Comparison of ENCODE assay signal across 19 cellular contexts in genomic region chr10:31149835-31150512, GRCh38.
"Had no signal": no experiment of that assay in that cellular context is flagged by ENCODE, and none has a peak within 500 bp of the region (broad histone marks: within the 10 kb centered on the region; RNA-seq: fewer than 3 reads in every experiment).

No MANE protein-coding gene starts in this region.

- H3K4me3 ChIP-seq: transverse colon had no signal

- H3K4me1 ChIP-seq: parathyroid adenoma had no signal

- H3K79me2 ChIP-seq: parathyroid adenoma had no signal

- H3K9me3 ChIP-seq: neutrophil, transverse colon had no signal

- H3K36me3 ChIP-seq: neutrophil, transverse colon had no signal

- H3K9ac ChIP-seq: parathyroid adenoma had no signal

- H3K27ac ChIP-seq: neutrophil, parathyroid adenoma, transverse colon, VCaP had no signal

- H3K27me3 ChIP-seq: neutrophil, transverse colon had no signal

- ATAC-seq: activated T-cell treated with anti-CD3 and anti-CD28 coated beads, Interleukin-2, amount 50 U/mL, for 72 hours; naive thymus-derived CD8-positive, alpha-beta T cell had no signal

- DNase-seq: activated CD4-positive, alpha-beta memory T cell treated with anti-CD3 and anti-CD28 coated beads, Interleukin-2, amount 10 ng/mL, durations not matched to agents 7 days and 5 days; activated CD8-positive, alpha-beta memory T cell treated with anti-CD3 and anti-CD28 coated beads, Interleukin-2, amount 50 U/mL, for 4 hours; activated gamma-delta T cell treated with Interleukin-2 at 50 U/mL for 16 hours; activated T-cell treated with anti-CD3 and anti-CD28 coated beads, Interleukin-2, amount 50 U/mL, for 72 hours; effector CD8-positive, alpha-beta T cell; foreskin melanocyte; mammary epithelial cell; naive thymus-derived CD8-positive, alpha-beta T cell; retina; small intestine; stimulated activated CD4-positive, alpha-beta T cell treated with anti-CD3 and anti-CD28 coated beads, Interleukin-4, amount 100 ng/mL, for 24 hours; stimulated activated naive CD4-positive, alpha-beta T cell treated with Interleukin-2 at 50 U/mL for 16 hours; substantia nigra; T-helper 1 cell; T1000; transverse colon had no signal
